27 cellular contexts compared by ENCODE assay signal in the genomic region with DNA sequence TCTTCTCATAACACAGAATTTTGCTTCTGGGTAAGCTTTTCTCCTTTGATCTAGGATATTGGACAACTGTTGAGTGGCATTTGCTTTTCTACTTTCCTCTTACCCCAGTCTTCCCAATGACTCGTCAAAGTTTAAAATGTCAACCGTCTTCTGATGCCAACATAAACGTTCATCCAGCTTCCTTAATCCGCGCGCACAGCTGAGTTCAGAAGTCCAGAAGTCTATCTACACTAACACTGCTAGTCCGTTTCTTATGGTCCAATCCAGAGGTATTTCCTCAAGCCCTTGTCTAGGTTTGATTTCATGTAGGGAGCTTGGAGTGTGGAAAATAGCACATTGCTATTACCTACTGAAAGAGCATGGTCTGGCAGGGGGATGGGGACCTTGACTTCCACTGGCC.
"Had no signal": no experiment of that assay in that cellular context is flagged by ENCODE, and none has a peak within 500 bp of the region (broad histone marks: within the 10 kb centered on the region; RNA-seq: fewer than 3 reads in every experiment).

No MANE protein-coding gene starts in this region.

- H3K36me3 Mint-ChIP-seq: natural killer cell, neural progenitor cell had no signal

- H3K4me2 ChIP-seq: neural progenitor cell had no signal

- H3K27ac Mint-ChIP-seq: memory B cell; natural killer cell; nephron progenitor cell; neural progenitor cell; progenitor cell of endocrine pancreas; stimulated activated naive B cell treated with anti-CD40 and anti-IgM and Interleukin-4, amounts not matched to agents 10 μg/mL and 1 μg/mL and 100 μg/mL, for 72 hours had no signal

- H3K9me3 ChIP-seq: left ventricle myocardium inferior, neutrophil, right atrium auricular region, stomach, testis, thyroid gland, upper lobe of right lung had no signal

- H3K4me1 Mint-ChIP-seq: nephron progenitor cell, neural progenitor cell had no signal

- ATAC-seq: natural killer cell; sciatic nerve; stimulated activated naive B cell treated with anti-CD40 and anti-IgM and Interleukin-4, amounts not matched to agents 10 μg/mL and 1 μg/mL and 100 μg/mL, for 72 hours; stimulated activated naive CD8-positive, alpha-beta T cell treated with anti-CD3 and anti-CD28 coated beads, Interleukin-15, Interleukin-2, amounts not matched to agents 100 U/mL and 50 U/mL, for 24 hours; upper lobe of right lung had no signal

- H3K4me3 ChIP-seq: left ventricle myocardium inferior, neural progenitor cell, right atrium auricular region, skin epidermis, stomach, testis, thyroid gland, upper lobe of right lung had no signal

- H3K4me1 ChIP-seq: neural progenitor cell, testis, upper lobe of right lung had no signal

- H3K4me3 Mint-ChIP-seq: memory B cell; natural killer cell; nephron progenitor cell; neural progenitor cell; stimulated activated naive B cell treated with anti-CD40 and anti-IgM and Interleukin-4, amounts not matched to agents 10 μg/mL and 1 μg/mL and 100 μg/mL, for 72 hours had no signal

- H3K36me3 ChIP-seq: neural progenitor cell, neutrophil, right atrium auricular region, thyroid gland had no signal

- FAIRE-seq: islet of Langerhans, kidney, urothelium cell line had no signal

- H3K27me3 ChIP-seq: neural progenitor cell, neutrophil, right atrium auricular region, stomach, testis, thyroid gland, upper lobe of right lung had no signal

- H3K9ac ChIP-seq: neural progenitor cell had no signal

- DNase-seq: hippocampal formation; kidney; left ventricle myocardium inferior; midbrain; natural killer cell; nephron progenitor cell; occipital lobe; stimulated activated CD4-positive, alpha-beta T cell treated with anti-CD3 and anti-CD28 coated beads, Interleukin-12 subunit alpha, Interleukin-12 subunit beta, amount 100 ng/mL, for 4 hours; stimulated activated CD4-positive, alpha-beta T cell treated with anti-CD3 and anti-CD28 coated beads, Interleukin-15, amount 100 ng/mL, for 24 hours; stimulated activated CD4-positive, alpha-beta T cell treated with anti-CD3 and anti-CD28 coated beads, Interleukin-2, amount 100 ng/mL, for 24 hours; stimulated activated CD4-positive, alpha-beta T cell treated with anti-CD3 and anti-CD28 coated beads, Interleukin-4, amount 100 ng/mL, for 1 hour; stimulated activated naive B cell treated with anti-CD40 and anti-IgM and Interleukin-4, amounts not matched to agents 10 μg/mL and 1 μg/mL and 100 μg/mL, for 72 hours; stimulated activated naive CD8-positive, alpha-beta T cell treated with anti-CD3 and anti-CD28 coated beads, Interleukin-15, Interleukin-2, amounts not matched to agents 100 U/mL and 50 U/mL, for 24 hours; stomach; testis; thyroid gland; trophoblast cell; upper lobe of right lung had no signal

- H2AFZ ChIP-seq: neural progenitor cell had no signal

- H3K27ac ChIP-seq: left ventricle myocardium inferior, neural progenitor cell, neutrophil, right atrium auricular region, skin epidermis, stomach, testis, thyroid gland, upper lobe of right lung had no signal

- H3K27me3 Mint-ChIP-seq: memory B cell; progenitor cell of endocrine pancreas; stimulated activated naive B cell treated with anti-CD40 and anti-IgM and Interleukin-4, amounts not matched to agents 10 μg/mL and 1 μg/mL and 100 μg/mL, for 72 hours had no signal
